ENCODE assay signal across 10 cellular contexts in genomic region chr1:115430717-115431116, GRCh38.
DNase-seq lines count a peak whose midpoint lies in the region; ATAC-seq and TF ChIP-seq lines count a peak whose summit lies in the region.
"Had no signal": no experiment of that assay in that cellular context is flagged by ENCODE, and none has a peak within 500 bp of the region (broad histone marks: within the 10 kb centered on the region; RNA-seq: fewer than 3 reads in every experiment).

No MANE protein-coding gene starts in this region.

- POLR2A ChIA-PET in A673 (lab: Charles Lee; ENCODE audit: low non-redundant PET), result no interaction called here

- H3K36me3 ChIP-seq in A673 (ENCODE audit: insufficient read depth, low read length, poor library complexity, severe bottlenecking), result no peaks in the 10 kb centered on the region

- CTCF ChIA-PET in A673 (lab: Charles Lee), result no interaction called here

- intact Hi-C loops in A673 (cut with micrococcal nuclease; ENCODE audit: unreplicated experiment), result no loop called here

- H3K4me1 ChIP-seq in A673 (ENCODE audit: insufficient read depth, low read length, poor library complexity, severe bottlenecking), result no peaks in the 10 kb centered on the region

- H3K9me3 ChIP-seq in A673 (ENCODE audit: low read depth, low read length, poor library complexity, severe bottlenecking), result no peaks in the 10 kb centered on the region

- DNase-seq in A673 (ENCODE audit: low spot score) (peak; percentile 74), H4 (ENCODE audit: low spot score) (peak; percentile 44), RKO (ENCODE audit: low spot score) (peak; percentile 89), fibroblast of pulmonary artery (ENCODE audit: low read depth) (peak; percentile 94), NCI-H1092 treated with DMSO at 0.1 percent for 48 hours (lab: John Stamatoyannopoulos, UW) (no peak), ecto neural progenitor cell (ENCODE audit: low spot score) (no peak)
- DNase-seq: aorta, NCI-H524 had no signal

- H3K4me3 ChIP-seq in A673 (ENCODE audit: low read depth, low read length, poor library complexity, severe bottlenecking) (no peak overlapping the region), fibroblast of pulmonary artery (replicated peaks; ENCODE audit: low read depth, low read length) (no peak overlapping the region)

- no peak overlapping the region for H3K27ac ChIP-seq in A673 (ENCODE audit: low read depth, low read length, poor library complexity, severe bottlenecking)

- no TSS peak for BruUV-seq in A673 (replicated peaks; lab: Mats Ljungman, UMichigan)

- H3K27me3 ChIP-seq in A673 (replicated peaks; ENCODE audit: insufficient read depth, low read depth, low read length, poor library complexity), result no peaks in the 10 kb centered on the region

- TF ChIP-seq CTCF in A673 (conservative IDR thresholded peaks at IDR 0.05; ENCODE audit: low read depth, low read length) (no peak), fibroblast of pulmonary artery (IDR thresholded peaks at IDR 0.05; ENCODE audit: low read length, missing control alignments) (no peak)

- ATAC-seq in HG02759 (IDR thresholded peaks at IDR 0.05; ENCODE audit: unreplicated experiment), result no peak
- ATAC-seq in HG02973 (IDR thresholded peaks at IDR 0.05; ENCODE audit: unreplicated experiment), result no peak

Comparison
In these comparisons a context has a peak if more than half of its experiments do, and no peak if none do; other contexts are left out.
1. DNase-seq: peak in A673 (single experiment), H4 (single experiment), RKO (single experiment) and fibroblast of pulmonary artery (single experiment); none in NCI-H1092 treated with DMSO at 0.1 percent for 48 hours (single experiment) and ecto neural progenitor cell (single experiment).